ENCODE assay signal across 15 cellular contexts in the genomic region with DNA sequence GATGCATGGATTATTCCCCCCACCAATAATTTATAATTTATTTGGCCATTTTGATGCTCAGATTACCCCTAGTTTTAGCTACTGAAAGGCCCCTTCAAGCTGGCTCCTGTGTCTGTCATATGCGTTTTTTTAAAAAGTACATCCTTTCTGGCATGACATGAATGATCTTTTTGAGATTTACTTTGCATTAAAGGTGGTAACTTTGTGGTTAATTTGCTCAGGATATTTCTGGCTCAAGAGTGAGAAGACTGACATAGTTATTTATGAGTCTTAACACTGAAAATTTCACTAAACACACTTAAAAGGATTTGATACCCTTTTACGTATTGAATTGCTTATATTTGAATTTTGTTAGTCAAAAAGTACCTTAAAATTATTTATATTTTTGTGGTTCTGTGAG.
"Had no signal": no experiment of that assay in that cellular context is flagged by ENCODE, and none has a peak within 500 bp of the region (broad histone marks: within the 10 kb centered on the region; RNA-seq: fewer than 3 reads in every experiment).

No MANE protein-coding gene starts in this region.

- H3K27ac Mint-ChIP-seq: activated naive CD8-positive, alpha-beta T cell treated with anti-CD3 and anti-CD28 coated beads, Interleukin-2, amount 10 ng/mL, durations not matched to agents 7 days and 5 days had no signal

- H3K4me3 ChIP-seq: breast epithelium, gastroesophageal sphincter, heart right ventricle, ovary, sigmoid colon, spleen, thoracic aorta had no signal

- H3K27ac ChIP-seq: breast epithelium, gastroesophageal sphincter, heart right ventricle, ovary, sigmoid colon, spleen, thoracic aorta had no signal

- H3K9me3 Mint-ChIP-seq: activated naive CD8-positive, alpha-beta T cell treated with anti-CD3 and anti-CD28 coated beads, Interleukin-2, amount 10 ng/mL, durations not matched to agents 7 days and 5 days had no signal

- H3K4me1 ChIP-seq: breast epithelium had no signal

- H3K9me3 ChIP-seq: breast epithelium, gastroesophageal sphincter, heart right ventricle, ovary, sigmoid colon, spleen, thoracic aorta had no signal

- H3K27me3 Mint-ChIP-seq: activated naive CD8-positive, alpha-beta T cell treated with anti-CD3 and anti-CD28 coated beads, Interleukin-2, amount 10 ng/mL, durations not matched to agents 7 days and 5 days had no signal

- H3K36me3 ChIP-seq: breast epithelium, ovary had no signal

- ATAC-seq: activated CD4-positive, CD25-positive, alpha-beta regulatory T cell treated with anti-CD3 and anti-CD28 coated beads, Interleukin-2, amount 50 U/mL, for 24 hours; gastroesophageal sphincter; heart right ventricle had no signal

- DNase-seq: activated CD4-positive, alpha-beta T cell treated with anti-CD3 and anti-CD28 coated beads, Interleukin-2, amount 50 U/mL, for 1 hour; activated CD8-positive, alpha-beta memory T cell treated with anti-CD3 and anti-CD28 coated beads for 24 hours; activated gamma-delta T cell; activated naive CD8-positive, alpha-beta T cell treated with anti-CD3 and anti-CD28 coated beads, Interleukin-2, amount 10 ng/mL, durations not matched to agents 7 days and 5 days; aorta; dermis blood vessel endothelial cell; heart right ventricle; ovary; sigmoid colon; spleen; T-helper 9 cell had no signal

- H3K27me3 ChIP-seq: breast epithelium, gastroesophageal sphincter, heart right ventricle, ovary, sigmoid colon, spleen had no signal
